8 cellular contexts compared by ENCODE assay signal in genomic region chr9:34989946-34990635, GRCh38. TPM values are rescaled to one million over a fixed set of nuclear protein-coding genes. Genes with fewer than 3 reads are reported as not detected.
DNase-seq lines count a peak whose midpoint lies in the region; TF ChIP-seq lines count a peak whose summit lies in the region.

No MANE protein-coding gene starts in this region.

- no peaks in the 10 kb centered on the region for H3K36me3 Mint-ChIP-seq in nephron progenitor cell (ENCODE audit: low read depth)

- H3K27ac Mint-ChIP-seq in nephron progenitor cell = peak overlapping the region; percentile 95

- DNase-seq in NCI-H2107 treated with DMSO at 0.1 percent for 48 hours (lab: John Stamatoyannopoulos, UW; ENCODE audit: unreplicated experiment) = peak; percentile 17
- DNase-seq in NCI-H2107 (lab: John Stamatoyannopoulos, UW) = no peak
- DNase-seq in NCI-H345 treated with DMSO at 0.1 percent for 48 hours (lab: John Stamatoyannopoulos, UW; ENCODE audit: unreplicated experiment) = peak; percentile 26
- peak; percentile 20 for DNase-seq in activated gamma-delta T cell treated with Interleukin-2 at 50 U/mL for 16 hours
- DNase-seq in foreskin melanocyte = peak; percentile 13
- peak; percentile 78 for DNase-seq in nephron progenitor cell
- DNase-seq in uterus = peak; percentile 74 to 81
- no peak for DNase-seq in UCSD-AML1 (lab: John Stamatoyannopoulos, UW; ENCODE audit: unreplicated experiment)

- TF ChIP-seq POLR2A in uterus (IDR thresholded peaks at IDR 0.05) = peak in 1 of 2 donors; percentile 6

- H3K9me3 Mint-ChIP-seq in nephron progenitor cell = no peaks in the 10 kb centered on the region

- no peak for TF ChIP-seq CTCF in nephron progenitor cell (IDR thresholded peaks at IDR 0.05)
- TF ChIP-seq CTCF in uterus (IDR thresholded peaks at IDR 0.05) = no peak

- intact Hi-C loops in uterus (cut with DNase I; ENCODE audit: low total_unique reads) = loop anchor here (10.0 kb wide), 1 partner anchor 85 kb away; the partner anchor contains the start of genes FANCG and VCP

- no peaks in the 10 kb centered on the region for H3K9me3 ChIP-seq in uterus

- H3K27ac ChIP-seq in uterus = peak overlapping the region; percentile 90 to 100

- H3K27me3 Mint-ChIP-seq in nephron progenitor cell (ENCODE audit: low read depth, poor library complexity) = peaks cover 2% of the 10 kb centered on the region

- no peaks in the 10 kb centered on the region for H3K36me3 ChIP-seq in uterus

- H3K27me3 ChIP-seq in uterus = no peaks in the 10 kb centered on the region

- H3K4me3 ChIP-seq in uterus = peak overlapping the region; percentile 84 to 99

- peaks cover 6 to 25% of the 10 kb centered on the region in 2 donors for H3K4me1 ChIP-seq in uterus

- H3K4me3 Mint-ChIP-seq in nephron progenitor cell = peak overlapping the region; percentile 86

- peaks cover 89% of the 10 kb centered on the region for H3K4me1 Mint-ChIP-seq in nephron progenitor cell

RNA-seq across cellular contexts. Expression of gene DNAJB5, which starts 0.5 kb away (rescaled TPM):
- total RNA-seq in uterus = 10 to 100 TPM in 3 of 4 donors, 1 to 10 TPM in 1; 9.7 to 45.0 (median 25.1) TPM

RNA-seq across cellular contexts. Expression of gene PHF24, which starts 32.0 kb away (rescaled TPM):
- 1 to 10 TPM in 1 of 4 donors, under 1 TPM in 3; under 0.01 to 1.5 (median 0.81) TPM for total RNA-seq in uterus

Comparison
In these comparisons a context has a peak if more than half of its experiments do, and no peak if none do; other contexts are left out.
1. DNase-seq: peak in NCI-H2107 treated with DMSO at 0.1 percent for 48 hours (single experiment), NCI-H345 treated with DMSO at 0.1 percent for 48 hours (single experiment), activated gamma-delta T cell treated with Interleukin-2 at 50 U/mL for 16 hours (single experiment), foreskin melanocyte (single experiment), nephron progenitor cell (single experiment) and uterus (2 of 2); none in NCI-H2107 (single experiment) and UCSD-AML1 (single experiment).